In genomic region chr14:74977901-74978385, GRCh38 we compare ENCODE assay signal across 1 cellular context.
TF ChIP-seq lines count a peak whose summit lies in the region.

No MANE protein-coding gene starts in this region.

TF ChIP-seq in H1, 55 proteins besides CTCF, POLR2A, EP300 and RAD21:
- no peak for TF ChIP-seq KDM1A (IDR thresholded peaks at IDR 0.05; ENCODE audit: borderline replicate concordance, low read length)
- TF ChIP-seq, protein P1, sequence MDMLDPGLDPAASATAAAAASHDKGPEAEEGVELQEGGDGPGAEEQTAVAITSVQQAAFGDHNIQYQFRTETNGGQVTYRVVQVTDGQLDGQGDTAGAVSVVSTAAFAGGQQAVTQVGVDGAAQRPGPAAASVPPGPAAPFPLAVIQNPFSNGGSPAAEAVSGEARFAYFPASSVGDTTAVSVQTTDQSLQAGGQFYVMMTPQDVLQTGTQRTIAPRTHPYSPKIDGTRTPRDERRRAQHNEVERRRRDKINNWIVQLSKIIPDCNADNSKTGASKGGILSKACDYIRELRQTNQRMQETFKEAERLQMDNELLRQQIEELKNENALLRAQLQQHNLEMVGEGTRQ (IDR thresholded peaks at IDR 0.05; ENCODE audit: low read length) = no peak
- no peak for TF ChIP-seq PHF8 (conservative IDR thresholded peaks at IDR 0.05; ENCODE audit: low read depth, low read length)
- no peak for TF ChIP-seq SIRT6 (IDR thresholded peaks at IDR 0.05; ENCODE audit: low read length)
- no peak for TF ChIP-seq CTBP2 (IDR thresholded peaks at IDR 0.05; ENCODE audit: borderline replicate concordance, insufficient read depth, insufficient read length, low read length)
- no peak for TF ChIP-seq BRCA1 (IDR thresholded peaks at IDR 0.05; ENCODE audit: low read depth, low read length)
- TF ChIP-seq CEBPB (IDR thresholded peaks at IDR 0.05; ENCODE audit: low read depth, low read length) = no peak
- no peak for TF ChIP-seq JUND (IDR thresholded peaks at IDR 0.05; ENCODE audit: low read length)
- TF ChIP-seq SIN3A (conservative IDR thresholded peaks at IDR 0.05 in 1 of 2, IDR thresholded peaks at IDR 0.05 in 1 of 2; ENCODE audit: low read depth in 1 of 2, low read length in 2 of 2) = no peak
- no peak for TF ChIP-seq RXRA (IDR thresholded peaks at IDR 0.05; ENCODE audit: insufficient read depth, low read depth, low read length)
- no peak for TF ChIP-seq TAF7 (optimal IDR thresholded peaks at IDR 0.05; ENCODE audit: borderline replicate concordance, low read depth, low read length)
- TF ChIP-seq CHD1 (IDR thresholded peaks at IDR 0.05; ENCODE audit: low read depth, low read length) = no peak
- TF ChIP-seq SP1 (IDR thresholded peaks at IDR 0.05; ENCODE audit: low read depth, low read length) = no peak
- no peak for TF ChIP-seq JUN (IDR thresholded peaks at IDR 0.05; ENCODE audit: low read depth, low read length)
TF ChIP-seq in H1: peak in this region for 0.
